Comparison of ENCODE assay signal across 8 cellular contexts in genomic region chr7:12612622-12613021, GRCh38. TPM values are rescaled to one million over a fixed set of nuclear protein-coding genes. Genes with fewer than 3 reads are reported as not detected.
"Had no signal": no experiment of that assay in that cellular context is flagged by ENCODE, and none has a peak within 500 bp of the region (broad histone marks: within the 10 kb centered on the region; RNA-seq: fewer than 3 reads in every experiment).

No MANE protein-coding gene starts in this region.

- H3K27ac ChIP-seq: GM23248, HL-60 had no signal

- H2AFZ ChIP-seq: GM23248 had no signal

- ATAC-seq: HCT116, HepG2 had no signal

- H3K4me3 ChIP-seq: GM23248, HAP-1 had no signal

- FAIRE-seq: HepG2 had no signal

- H3K36me3 ChIP-seq: HAP-1 had no signal

- H3K4me1 ChIP-seq: HAP-1 had no signal

- H3K9me3 ChIP-seq: HAP-1 had no signal

- H3K9ac ChIP-seq: GM23248 had no signal

- DNase-seq: GM23248, GOT3, H7, HFFc6 had no signal

RNA-seq across cellular contexts. Expression of gene SCIN, which starts 42.1 kb away (rescaled TPM):
- total RNA-seq: H7, HepG2 had no signal
- polyA plus RNA-seq: HepG2 had no signal
